ENCODE assay signal across 23 cellular contexts in the genomic region with DNA sequence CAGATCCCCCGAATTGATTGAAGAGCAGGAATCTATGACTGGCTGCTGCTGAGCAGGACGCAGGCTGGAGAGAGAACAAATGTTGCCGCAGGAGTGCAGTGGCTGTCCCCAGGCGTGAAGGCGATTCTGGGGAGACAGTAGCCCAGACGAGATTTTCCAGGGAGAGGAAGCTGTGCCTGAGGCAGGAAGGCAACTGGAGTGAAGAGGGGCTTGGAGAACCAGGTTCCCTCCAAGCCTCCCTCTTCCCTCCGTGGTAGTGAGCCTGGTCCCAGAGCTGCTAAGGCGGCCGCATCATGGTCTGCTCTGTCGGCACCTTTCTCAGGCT. TPM values are rescaled to one million over a fixed set of nuclear protein-coding genes. Genes with fewer than 3 reads are reported as not detected.
DNase-seq lines count a peak whose midpoint lies in the region; ATAC-seq and TF ChIP-seq lines count a peak whose summit lies in the region.
"Had no signal": no experiment of that assay in that cellular context is flagged by ENCODE, and none has a peak within 500 bp of the region (broad histone marks: within the 10 kb centered on the region; RNA-seq: fewer than 3 reads in every experiment).

No MANE protein-coding gene starts in this region.

- H3K9me3 ChIP-seq in SK-N-SH = no peaks in the 10 kb centered on the region
- no peaks in the 10 kb centered on the region for H3K9me3 ChIP-seq in RWPE2 (ENCODE audit: severe bottlenecking)
- no peaks in the 10 kb centered on the region for H3K9me3 ChIP-seq in iPS-18c (ENCODE audit: control insufficient read depth, insufficient read depth, low read length)
- H3K9me3 ChIP-seq in esophagus squamous epithelium = no peaks in the 10 kb centered on the region
- H3K9me3 ChIP-seq: body of pancreas, gastrocnemius medialis, left lung, SJSA1 had no signal

- H3K9me3 Mint-ChIP-seq in progenitor cell of endocrine pancreas (ENCODE audit: low read depth) = no peaks in the 10 kb centered on the region

- H3K27ac ChIP-seq in SK-N-SH (ENCODE audit: low read depth in 2 of 2, low read length in 1 of 2) (no peak overlapping the region), RWPE2 (ENCODE audit: poor library complexity, severe bottlenecking) (no peak overlapping the region), esophagus squamous epithelium (no peak overlapping the region)
- H3K27ac ChIP-seq: 22Rv1, body of pancreas, coronary artery, gastrocnemius medialis, left lung, SJSA1, skin epidermis had no signal

- POLR2A ChIA-PET in SK-N-SH (lab: Yijun Ruan, JAX) = no interaction called here

- no peak for TF ChIP-seq RAD21 in SK-N-SH (IDR thresholded peaks at IDR 0.05; ENCODE audit: low read length)

- no peak for DNase-seq in SK-N-SH
- peak; percentile 17 for DNase-seq in RWPE2 (ENCODE audit: low spot score)
- no peak for DNase-seq in progenitor cell of endocrine pancreas (ENCODE audit: low spot score, unreplicated experiment)
- no peak for DNase-seq in esophagus squamous epithelium (lab: John Stamatoyannopoulos, UW)
- DNase-seq: activated CD4-positive, alpha-beta T cell treated with anti-CD3 and anti-CD28 coated beads for 1 hour; activated gamma-delta T cell treated with Interleukin-2 at 50 U/mL for 16 hours; body of pancreas; gastrocnemius medialis; NCI-H1105 treated with DMSO at 0.1 percent for 48 hours; stimulated activated CD4-positive, alpha-beta T cell treated with anti-CD3 and anti-CD28 coated beads, Interleukin-4, amount 100 ng/mL, for 24 hours had no signal

- ATAC-seq in SK-N-SH treated with all-trans-retinoic acid at 6 μM for 48 hours = no peak
- no peak for ATAC-seq in RWPE2 (ENCODE audit: low read depth)
- ATAC-seq in HG03025 (IDR thresholded peaks at IDR 0.05; ENCODE audit: low FRiP score, unreplicated experiment) = no peak
- ATAC-seq in HG03196 (IDR thresholded peaks at IDR 0.05; ENCODE audit: unreplicated experiment) = no peak
- ATAC-seq: body of pancreas, gastrocnemius medialis had no signal

- H3K27ac Mint-ChIP-seq in progenitor cell of endocrine pancreas = peak overlapping the region; percentile 1

- H3K27me3 Mint-ChIP-seq in progenitor cell of endocrine pancreas = peaks cover 73% of the 10 kb centered on the region

- no peaks in the 10 kb centered on the region for H3K36me3 ChIP-seq in SK-N-SH (replicated peaks in 1 of 2; ENCODE audit: control insufficient read depth in 1 of 2, insufficient read depth in 2 of 2, low read length in 1 of 2)
- no peaks in the 10 kb centered on the region for H3K36me3 ChIP-seq in RWPE2 (ENCODE audit: low read depth)
- no peaks in the 10 kb centered on the region for H3K36me3 ChIP-seq in esophagus squamous epithelium
- H3K36me3 ChIP-seq: gastrocnemius medialis, left lung, SJSA1 had no signal

- intact Hi-C loops in esophagus squamous epithelium (cut with DNase I) = loop anchor here (5.0 kb wide), 2 partner anchors 215 to 395 kb away; no protein-coding TSS in a partner anchor

- H4K20me1 ChIP-seq in SK-N-SH (ENCODE audit: insufficient read depth) = no peaks in the 10 kb centered on the region

- H3K4me1 ChIP-seq in SK-N-SH (ENCODE audit: control insufficient read depth in 1 of 2, insufficient read depth in 2 of 2, low read depth in 1 of 2, low read length in 1 of 2) = peaks cover 0 to 20% of the 10 kb centered on the region in 2 experiments; a peak in 1 of 4 replicates
- H3K4me1 ChIP-seq in RWPE2 (ENCODE audit: insufficient read depth, poor library complexity, severe bottlenecking) = no peaks in the 10 kb centered on the region
- H3K4me1 ChIP-seq in esophagus squamous epithelium = peaks cover 19 to 43% (median 19%) of the 10 kb centered on the region in 3 donors

- no peaks in the 10 kb centered on the region for H3K9me2 ChIP-seq in SK-N-SH

- no peak overlapping the region for H2AFZ ChIP-seq in SK-N-SH (ENCODE audit: low read depth)

- no peaks in the 10 kb centered on the region for H3K36me3 Mint-ChIP-seq in progenitor cell of endocrine pancreas (ENCODE audit: insufficient read depth)

- H3K27me3 ChIP-seq in SK-N-SH (ENCODE audit: insufficient read depth) (peaks cover 41% of the 10 kb centered on the region), RWPE2 (ENCODE audit: insufficient read depth, poor library complexity, severe bottlenecking) (peaks cover 57% of the 10 kb centered on the region), esophagus squamous epithelium (peaks cover 0 to 92% (median 9%) of the 10 kb centered on the region in 4 donors)

- no peaks in the 10 kb centered on the region for H3F3A ChIP-seq in SK-N-SH (replicated peaks; ENCODE audit: insufficient read depth)

- peak overlapping the region; percentile 38 for H3K4me3 Mint-ChIP-seq in progenitor cell of endocrine pancreas (ENCODE audit: low read depth)

- no peak overlapping the region for H3K4me3 ChIP-seq in SK-N-SH (ENCODE audit: low read depth in 2 of 2, low read length in 1 of 2)
- no peak overlapping the region for H3K4me3 ChIP-seq in RWPE2 (ENCODE audit: severe bottlenecking)
- peak overlapping the region; percentile 71; the same call in 1 of the 2 replicates for H3K4me3 ChIP-seq in iPS-18c (ENCODE audit: insufficient read depth, low read depth, low read length)
- no peak overlapping the region for H3K4me3 ChIP-seq in esophagus squamous epithelium
- H3K4me3 ChIP-seq: body of pancreas, left lung, SJSA1 had no signal

- CTCF ChIA-PET in SK-N-SH (lab: Yijun Ruan, JAX) = interaction anchor here (1.0 to 14.3 kb wide), 11 partner anchors 21 to 596 kb away, joined by 3 to 214 read pairs (median 6); no protein-coding TSS in a partner anchor

- WGBS in SK-N-SH (ENCODE audit: low lambda C conversion rate) = 36% methylated on average over 10 of the region's 10 CpGs
- 74 to 76% methylated on average over 10 of the region's 10 CpGs for WGBS in esophagus squamous epithelium, 2 donors

- TF ChIP-seq EP300 in SK-N-SH (IDR thresholded peaks at IDR 0.05; ENCODE audit: borderline replicate concordance in 1 of 2, low read depth in 1 of 2, low read length in 1 of 2) = no peak

- H3K4me1 Mint-ChIP-seq in progenitor cell of endocrine pancreas (ENCODE audit: low read depth) = peaks cover 6% of the 10 kb centered on the region

- TF ChIP-seq POLR2A in esophagus squamous epithelium (IDR thresholded peaks at IDR 0.05) = no peak

- no peak overlapping the region for H3K9ac ChIP-seq in SK-N-SH

- no peak for TF ChIP-seq CTCF in SK-N-SH (IDR thresholded peaks at IDR 0.05)
- no peak for TF ChIP-seq CTCF in RWPE2 (IDR thresholded peaks at IDR 0.05; ENCODE audit: poor library complexity, severe bottlenecking)
- TF ChIP-seq CTCF in progenitor cell of endocrine pancreas (IDR thresholded peaks at IDR 0.05; ENCODE audit: unreplicated experiment) = no peak
- TF ChIP-seq CTCF in esophagus squamous epithelium (IDR thresholded peaks at IDR 0.05) = no peak

- H3K79me2 ChIP-seq in SK-N-SH (ENCODE audit: insufficient read depth) = no peaks in the 10 kb centered on the region

- peak overlapping the region; percentile 97; the same call in 1 of the 2 replicates for H3K4me2 ChIP-seq in SK-N-SH

TF ChIP-seq in SK-N-SH, 30 proteins besides CTCF, POLR2A, EP300 and RAD21:
- TF ChIP-seq FOXJ3 (CRISPR knock-in tag; IDR thresholded peaks at IDR 0.05) = no peak
- TF ChIP-seq RXRA (IDR thresholded peaks at IDR 0.05; ENCODE audit: borderline replicate concordance, low read depth) = no peak
TF ChIP-seq in SK-N-SH: peak in this region for 0.

TF ChIP-seq in SK-N-SH treated with all-trans-retinoic acid at 6 μM for 48 hours, 23 proteins besides CTCF, POLR2A, EP300 and RAD21 (continues in another document):
- TF ChIP-seq ZNF8 (CRISPR knock-in tag; IDR thresholded peaks at IDR 0.05) (no peak), ARNTL (CRISPR knock-in tag; IDR thresholded peaks at IDR 0.05; ENCODE audit: borderline replicate concordance, low read depth) (no peak), ZFP3 (CRISPR knock-in tag; IDR thresholded peaks at IDR 0.05) (no peak), PATZ1 (CRISPR knock-in tag; IDR thresholded peaks at IDR 0.05; ENCODE audit: borderline replicate concordance) (no peak), PPARA (CRISPR knock-in tag; IDR thresholded peaks at IDR 0.05; ENCODE audit: borderline replicate concordance) (no peak)
- TF ChIP-seq, protein P1, sequence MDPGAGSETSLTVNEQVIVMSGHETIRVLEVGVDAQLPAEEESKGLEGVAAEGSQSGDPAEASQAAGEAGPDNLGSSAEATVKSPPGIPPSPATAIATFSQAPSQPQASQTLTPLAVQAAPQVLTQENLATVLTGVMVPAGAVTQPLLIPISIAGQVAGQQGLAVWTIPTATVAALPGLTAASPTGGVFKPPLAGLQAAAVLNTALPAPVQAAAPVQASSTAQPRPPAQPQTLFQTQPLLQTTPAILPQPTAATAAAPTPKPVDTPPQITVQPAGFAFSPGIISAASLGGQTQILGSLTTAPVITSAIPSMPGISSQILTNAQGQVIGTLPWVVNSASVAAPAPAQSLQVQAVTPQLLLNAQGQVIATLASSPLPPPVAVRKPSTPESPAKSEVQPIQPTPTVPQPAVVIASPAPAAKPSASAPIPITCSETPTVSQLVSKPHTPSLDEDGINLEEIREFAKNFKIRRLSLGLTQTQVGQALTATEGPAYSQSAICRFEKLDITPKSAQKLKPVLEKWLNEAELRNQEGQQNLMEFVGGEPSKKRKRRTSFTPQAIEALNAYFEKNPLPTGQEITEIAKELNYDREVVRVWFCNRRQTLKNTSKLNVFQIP (CRISPR knock-in tag; IDR thresholded peaks at IDR 0.05; ENCODE audit: borderline replicate concordance, low read depth) = no peak

RNA-seq across cellular contexts. Expression of gene NPPC, which starts 1.3 kb away (rescaled TPM):
- not detected in 2 replicates for polyA plus RNA-seq in SK-N-SH (2012; rRNA removed)
- polyA plus RNA-seq in SK-N-SH (2012; cell fraction: cytosol; rRNA removed) = not detected in 2 replicates
- polyA plus RNA-seq in SK-N-SH (2012; cell fraction: nucleus; rRNA removed) = 0.11 and 0.17 TPM in 2 replicates
- total RNA-seq in progenitor cell of endocrine pancreas (not detected in 2 replicates), esophagus squamous epithelium (10 to 100 TPM in 1 of 4 donors, under 1 TPM in 1, not detected in 2; 0.49 to 11.2 TPM)
- total RNA-seq: gastrocnemius medialis, left lung, LHCN-M2, mucosa of gallbladder, OCI-LY7, SJSA1 had no signal
- polyA plus RNA-seq: BJ had no signal

RNA-seq across cellular contexts. Expression of gene DIS3L2, which starts 34.0 kb away (rescaled TPM):
- 16.4 and 17.9 TPM in 2 replicates for polyA plus RNA-seq in SK-N-SH (2012; rRNA removed)
- polyA plus RNA-seq in SK-N-SH (2012; cell fraction: cytosol; rRNA removed) = 7.1 and 10.7 TPM in 2 replicates
- 48.6 and 53.9 TPM in 2 replicates for polyA plus RNA-seq in SK-N-SH (2012; cell fraction: nucleus; rRNA removed)
- total RNA-seq in progenitor cell of endocrine pancreas = 49.9 and 59.3 TPM in 2 replicates
- 10 to 100 TPM; 14.5 to 42.8 (median 32.4) TPM for total RNA-seq in esophagus squamous epithelium
